13 cellular contexts compared by ENCODE assay signal in genomic region chr5:16457451-16457850, GRCh38. TPM values are rescaled to one million over a fixed set of nuclear protein-coding genes. Genes with fewer than 3 reads are reported as not detected.
DNase-seq lines count a peak whose midpoint lies in the region; ATAC-seq and TF ChIP-seq lines count a peak whose summit lies in the region.
"Had no signal": no experiment of that assay in that cellular context is flagged by ENCODE, and none has a peak within 500 bp of the region (broad histone marks: within the 10 kb centered on the region; RNA-seq: fewer than 3 reads in every experiment).

No MANE protein-coding gene starts in this region.

- peaks cover 0 to 68% of the 10 kb centered on the region in 2 donors for H3K4me1 ChIP-seq in right atrium auricular region

- peak overlapping the region; percentile 36 to 62 for H3K27ac ChIP-seq in right atrium auricular region
- H3K27ac ChIP-seq: colonic mucosa had no signal

- H3K4me1 Mint-ChIP-seq in stimulated activated naive CD8-positive, alpha-beta T cell treated with anti-CD3 and anti-CD28 coated beads, Interleukin-15, Interleukin-2, amounts not matched to agents 100 ng/mL and 50 ng/mL, for 24 hours (ENCODE audit: low read depth) = peaks cover 79% of the 10 kb centered on the region
- peaks cover 64% of the 10 kb centered on the region for H3K4me1 Mint-ChIP-seq in stimulated activated naive CD8-positive, alpha-beta T cell treated with anti-CD3 and anti-CD28 coated beads, Interleukin-15, amount 100 ng/mL, for 72 hours
- H3K4me1 Mint-ChIP-seq in activated T-helper 2 cell treated with anti-CD3 and anti-CD28 coated beads, Interferon-gamma antibody, Interleukin-2, Interleukin-4, amounts not matched to agents 10 μg/mL and 5 μg/mL and 100 μg/mL, durations not matched to agents 14 hours and 24 hours and 36 hours (ENCODE audit: low read depth) = peaks cover 59% of the 10 kb centered on the region

- no peak overlapping the region for H3K4me3 ChIP-seq in right atrium auricular region
- H3K4me3 ChIP-seq: colonic mucosa had no signal

- intact Hi-C loops in activated T-helper 2 cell treated with anti-CD3 and anti-CD28 coated beads, Interferon-gamma antibody, Interleukin-2, Interleukin-4, amounts not matched to agents 10 μg/mL and 5 μg/mL and 100 μg/mL, durations not matched to agents 14 hours and 24 hours and 36 hours (cut with micrococcal nuclease) = loop anchor here (2.0 to 10.0 kb wide), 2 partner anchors 169 to 327 kb away; no protein-coding TSS in a partner anchor

- no peaks in the 10 kb centered on the region for H3K27me3 ChIP-seq in right atrium auricular region
- H3K27me3 ChIP-seq: colonic mucosa had no signal

- no peaks in the 10 kb centered on the region for H3K9me3 Mint-ChIP-seq in stimulated activated naive CD8-positive, alpha-beta T cell treated with anti-CD3 and anti-CD28 coated beads, Interleukin-15, Interleukin-2, amounts not matched to agents 100 ng/mL and 50 ng/mL, for 24 hours
- no peaks in the 10 kb centered on the region for H3K9me3 Mint-ChIP-seq in stimulated activated naive CD8-positive, alpha-beta T cell treated with anti-CD3 and anti-CD28 coated beads, Interleukin-15, amount 100 ng/mL, for 72 hours
- H3K9me3 Mint-ChIP-seq in activated T-helper 2 cell treated with anti-CD3 and anti-CD28 coated beads, Interferon-gamma antibody, Interleukin-2, Interleukin-4, amounts not matched to agents 10 μg/mL and 5 μg/mL and 100 μg/mL, durations not matched to agents 14 hours and 24 hours and 36 hours = no peaks in the 10 kb centered on the region
- H3K9me3 Mint-ChIP-seq: IgD-negative memory B cell had no signal

- H3K9me3 ChIP-seq in right atrium auricular region = no peaks in the 10 kb centered on the region
- H3K9me3 ChIP-seq: colonic mucosa had no signal

- peak overlapping the region; percentile 54 for H3K4me3 Mint-ChIP-seq in stimulated activated naive CD8-positive, alpha-beta T cell treated with anti-CD3 and anti-CD28 coated beads, Interleukin-15, Interleukin-2, amounts not matched to agents 100 ng/mL and 50 ng/mL, for 24 hours
- H3K4me3 Mint-ChIP-seq in stimulated activated naive CD8-positive, alpha-beta T cell treated with anti-CD3 and anti-CD28 coated beads, Interleukin-15, amount 100 ng/mL, for 72 hours = peak overlapping the region in 1 of 2 donors; percentile 18
- H3K4me3 Mint-ChIP-seq in activated T-helper 2 cell treated with anti-CD3 and anti-CD28 coated beads, Interferon-gamma antibody, Interleukin-2, Interleukin-4, amounts not matched to agents 10 μg/mL and 5 μg/mL and 100 μg/mL, durations not matched to agents 14 hours and 24 hours and 36 hours (ENCODE audit: low read depth) = peak overlapping the region; percentile 37
- H3K4me3 Mint-ChIP-seq: IgD-negative memory B cell had no signal

- peak in 1 of 2 donors; percentile 46 for TF ChIP-seq CTCF in right atrium auricular region (IDR thresholded peaks at IDR 0.05)

- no peaks in the 10 kb centered on the region for H3K27me3 Mint-ChIP-seq in stimulated activated naive CD8-positive, alpha-beta T cell treated with anti-CD3 and anti-CD28 coated beads, Interleukin-15, Interleukin-2, amounts not matched to agents 100 ng/mL and 50 ng/mL, for 24 hours
- no peaks in the 10 kb centered on the region for H3K27me3 Mint-ChIP-seq in stimulated activated naive CD8-positive, alpha-beta T cell treated with anti-CD3 and anti-CD28 coated beads, Interleukin-15, amount 100 ng/mL, for 72 hours
- no peaks in the 10 kb centered on the region for H3K27me3 Mint-ChIP-seq in activated T-helper 2 cell treated with anti-CD3 and anti-CD28 coated beads, Interferon-gamma antibody, Interleukin-2, Interleukin-4, amounts not matched to agents 10 μg/mL and 5 μg/mL and 100 μg/mL, durations not matched to agents 14 hours and 24 hours and 36 hours (ENCODE audit: low read depth)
- H3K27me3 Mint-ChIP-seq: IgD-negative memory B cell had no signal

- DNase-seq in stimulated activated naive CD8-positive, alpha-beta T cell treated with anti-CD3 and anti-CD28 coated beads, Interleukin-15, amount 100 ng/mL, for 72 hours = no peak
- no peak for DNase-seq in activated T-helper 2 cell treated with anti-CD3 and anti-CD28 coated beads, Interferon-gamma antibody, Interleukin-2, Interleukin-4, amounts not matched to agents 10 μg/mL and 5 μg/mL and 100 μg/mL, durations not matched to agents 14 hours and 24 hours and 36 hours (ENCODE audit: low spot score)
- DNase-seq in right atrium auricular region (ENCODE audit: low spot score) = no peak
- no peak for DNase-seq in DMS153 (lab: John Stamatoyannopoulos, UW)
- DNase-seq in T-helper 9 cell = no peak
- DNase-seq in NCI-H1105 (lab: John Stamatoyannopoulos, UW) = no peak
- DNase-seq: activated gamma-delta T cell, colonic mucosa, NCI-H526 treated with DMSO at 0.1 percent for 48 hours, substantia nigra had no signal

- H3K36me3 Mint-ChIP-seq in stimulated activated naive CD8-positive, alpha-beta T cell treated with anti-CD3 and anti-CD28 coated beads, Interleukin-15, Interleukin-2, amounts not matched to agents 100 ng/mL and 50 ng/mL, for 24 hours (ENCODE audit: low read depth) = peaks cover 78% of the 10 kb centered on the region
- peaks cover 81% of the 10 kb centered on the region for H3K36me3 Mint-ChIP-seq in activated T-helper 2 cell treated with anti-CD3 and anti-CD28 coated beads, Interferon-gamma antibody, Interleukin-2, Interleukin-4, amounts not matched to agents 10 μg/mL and 5 μg/mL and 100 μg/mL, durations not matched to agents 14 hours and 24 hours and 36 hours (ENCODE audit: low read depth)

- no peak for ATAC-seq in stimulated activated naive CD8-positive, alpha-beta T cell treated with anti-CD3 and anti-CD28 coated beads, Interleukin-15, amount 100 ng/mL, for 72 hours
- ATAC-seq in HG02571 (IDR thresholded peaks at IDR 0.05; ENCODE audit: unreplicated experiment) = no peak

- H3K36me3 ChIP-seq in right atrium auricular region = peaks cover 61% of the 10 kb centered on the region

- peak overlapping the region; percentile 86 for H3K27ac Mint-ChIP-seq in stimulated activated naive CD8-positive, alpha-beta T cell treated with anti-CD3 and anti-CD28 coated beads, Interleukin-15, Interleukin-2, amounts not matched to agents 100 ng/mL and 50 ng/mL, for 24 hours
- H3K27ac Mint-ChIP-seq in stimulated activated naive CD8-positive, alpha-beta T cell treated with anti-CD3 and anti-CD28 coated beads, Interleukin-15, amount 100 ng/mL, for 72 hours = no peak overlapping the region
- H3K27ac Mint-ChIP-seq in activated T-helper 2 cell treated with anti-CD3 and anti-CD28 coated beads, Interferon-gamma antibody, Interleukin-2, Interleukin-4, amounts not matched to agents 10 μg/mL and 5 μg/mL and 100 μg/mL, durations not matched to agents 14 hours and 24 hours and 36 hours = peak overlapping the region; percentile 85
- H3K27ac Mint-ChIP-seq: IgD-negative memory B cell had no signal

RNA-seq across cellular contexts. Expression of gene ZNF622, which starts 8.1 kb away (rescaled TPM):
- total RNA-seq in activated T-helper 2 cell treated with anti-CD3 and anti-CD28 coated beads, Interferon-gamma antibody, Interleukin-2, Interleukin-4, amounts not matched to agents 10 μg/mL and 5 μg/mL and 100 μg/mL, durations not matched to agents 14 hours and 24 hours and 36 hours = 41.4 and 42.3 TPM in 2 replicates
- 10 to 100 TPM; 36.7 to 54.9 TPM for total RNA-seq in right atrium auricular region

Comparison
In these comparisons a context has a peak if more than half of its experiments do, and no peak if none do; other contexts are left out.
1. H3K27ac Mint-ChIP-seq: peak in stimulated activated naive CD8-positive, alpha-beta T cell treated with anti-CD3 and anti-CD28 coated beads, Interleukin-15, Interleukin-2, amounts not matched to agents 100 ng/mL and 50 ng/mL, for 24 hours (single experiment) and activated T-helper 2 cell treated with anti-CD3 and anti-CD28 coated beads, Interferon-gamma antibody, Interleukin-2, Interleukin-4, amounts not matched to agents 10 μg/mL and 5 μg/mL and 100 μg/mL, durations not matched to agents 14 hours and 24 hours and 36 hours (single experiment); none in stimulated activated naive CD8-positive, alpha-beta T cell treated with anti-CD3 and anti-CD28 coated beads, Interleukin-15, amount 100 ng/mL, for 72 hours (0 of 2).